ENCODE assay signal across 2 cellular contexts in genomic region chr16:3655791-3656490, GRCh38.
TF ChIP-seq lines count a peak whose summit lies in the region.

No MANE protein-coding gene starts in this region.

TF ChIP-seq in HEK293, 187 proteins besides CTCF, POLR2A, EP300 and RAD21:
- TF ChIP-seq BCL11B (tag by site-specific recombination; IDR thresholded peaks at IDR 0.05; ENCODE audit: low read depth) = peak; percentile 41; the same call in 1 of the 2 replicates
- TF ChIP-seq ZNF112 (tag by site-specific recombination; IDR thresholded peaks at IDR 0.05) = no peak
- 0 out of 2 replicates have a peak, but pooled peaks have one; percentile 7 for TF ChIP-seq SP2 (tag by site-specific recombination; IDR thresholded peaks at IDR 0.05)

TF ChIP-seq in HepG2, 621 proteins besides CTCF, POLR2A, EP300 and RAD21:
- TF ChIP-seq ZNF512 (CRISPR knock-in tag; IDR thresholded peaks at IDR 0.05) = no peak
- TF ChIP-seq HNRNPL (IDR thresholded peaks at IDR 0.05; ENCODE audit: low read depth, low read length) = no peak
- no peak for TF ChIP-seq ZNF569 (CRISPR knock-in tag; IDR thresholded peaks at IDR 0.05; ENCODE audit: borderline replicate concordance)
- TF ChIP-seq ZNF879 (CRISPR knock-in tag; IDR thresholded peaks at IDR 0.05) = no peak
- no peak for TF ChIP-seq ZSCAN12 (CRISPR knock-in tag; IDR thresholded peaks at IDR 0.05)
- TF ChIP-seq KLF11 (CRISPR knock-in tag; IDR thresholded peaks at IDR 0.05) = no peak
- no peak for TF ChIP-seq ZNF230 (CRISPR knock-in tag; IDR thresholded peaks at IDR 0.05)
- TF ChIP-seq ZNF318 (CRISPR knock-in tag; IDR thresholded peaks at IDR 0.05) = no peak
- TF ChIP-seq CENPT (CRISPR knock-in tag; IDR thresholded peaks at IDR 0.05; ENCODE audit: low read depth) = 0 out of 2 replicates have a peak, but pooled peaks have one; percentile 32
- TF ChIP-seq ZMYM2 (CRISPR knock-in tag; IDR thresholded peaks at IDR 0.05) = no peak
- peak; percentile 8 for TF ChIP-seq AGO2 (optimal IDR thresholded peaks at IDR 0.05; ENCODE audit: low read depth, low read length)
